ENCODE assay signal across 24 cellular contexts in the genomic region with DNA sequence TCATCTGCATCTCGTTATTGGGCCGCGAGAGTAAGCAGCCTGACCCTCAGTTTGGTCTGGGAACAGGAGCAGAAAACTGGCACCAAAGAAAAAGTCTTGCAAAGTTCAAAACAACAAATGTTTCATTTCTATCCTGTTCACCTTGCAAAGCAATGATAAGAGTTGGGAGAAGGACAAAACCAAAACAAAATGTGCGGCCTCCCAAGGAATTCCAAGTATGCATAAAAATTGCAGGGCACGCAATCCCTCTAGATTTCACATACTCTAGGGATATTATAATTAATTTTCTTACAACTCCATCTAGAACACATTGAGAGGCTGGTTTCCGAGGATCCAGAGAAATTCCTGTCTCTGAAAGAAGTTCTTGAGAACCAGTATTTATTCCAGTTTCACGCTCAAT. TPM values are rescaled to one million over a fixed set of nuclear protein-coding genes. Genes with fewer than 3 reads are reported as not detected.
A peak's percentile ranks its signal among the peaks of the same experiment; 100 is the strongest.
DNase-seq lines count a peak whose midpoint lies in the region; ATAC-seq and TF ChIP-seq lines count a peak whose summit lies in the region.
"Had no signal": no experiment of that assay in that cellular context is flagged by ENCODE, and none has a peak within 500 bp of the region (broad histone marks: within the 10 kb centered on the region; RNA-seq: fewer than 3 reads in every experiment).

No MANE protein-coding gene starts in this region.

- H3K4me3 Mint-ChIP-seq in WTC11 (no peak overlapping the region), osteocyte (ENCODE audit: unreplicated experiment) (no peak overlapping the region)
- H3K4me3 Mint-ChIP-seq: activated T-helper 17 cell treated with anti-CD3 and anti-CD28 coated beads, Interleukin-2, amount 50 U/mL, for 72 hours; naive thymus-derived CD8-positive, alpha-beta T cell; stimulated activated naive CD8-positive, alpha-beta T cell treated with anti-CD3 and anti-CD28 coated beads, Interleukin-15, amount 100 ng/mL, for 72 hours had no signal

- peak; percentile 57 for DNase-seq in EL
- DNase-seq in WTC11 (ENCODE audit: low spot score), result no peak
- peak; percentile 38 for DNase-seq in fibroblast of peridontal ligament (ENCODE audit: extremely low read depth)
- no peak for DNase-seq in osteocyte (ENCODE audit: extremely low spot score, unreplicated experiment)
- no peak for DNase-seq in activated CD8-positive, alpha-beta memory T cell treated with anti-CD3 and anti-CD28 coated beads, Interleukin-2, amount 50 U/mL, for 48 hours
- no peak for DNase-seq in cerebellum (ENCODE audit: low spot score)
- no peak for DNase-seq in NCI-H2029 (lab: John Stamatoyannopoulos, UW)
- DNase-seq in DMS53 (lab: John Stamatoyannopoulos, UW), result no peak
- DNase-seq: activated CD4-positive, alpha-beta T cell treated with anti-CD3 and anti-CD28 coated beads for 1 hour; Calu3; cerebellar nuclear complex; hippocampal formation; islet precursor cell; KBM-7; naive thymus-derived CD8-positive, alpha-beta T cell; NCI-H1930; NCI-H510A; NK-92 treated with Interleukin-12 subunit alpha and Interleukin-12 subunit beta, amount 100 ng/mL, for 24 hours; posterior cingulate gyrus; SK-N-SH; stimulated activated CD4-positive, alpha-beta T cell treated with anti-CD3 and anti-CD28 coated beads, Interleukin-2, amount 100 ng/mL, for 48 hours; stimulated activated naive CD8-positive, alpha-beta T cell treated with anti-CD3 and anti-CD28 coated beads, Interleukin-15, amount 100 ng/mL, for 72 hours; T1000 had no signal

- TF ChIP-seq CTCF in WTC11 (IDR thresholded peaks at IDR 0.05) (no peak), osteocyte (IDR thresholded peaks at IDR 0.05) (no peak)

- CTCF ChIA-PET in WTC11 (lab: Charles Lee), result no interaction called here

- H3K27ac Mint-ChIP-seq in WTC11 (peak overlapping the region; percentile 84), osteocyte (ENCODE audit: unreplicated experiment) (peak overlapping the region; percentile 10)
- H3K27ac Mint-ChIP-seq: activated T-helper 17 cell treated with anti-CD3 and anti-CD28 coated beads, Interleukin-2, amount 50 U/mL, for 72 hours; naive thymus-derived CD8-positive, alpha-beta T cell had no signal

- H3K27me3 Mint-ChIP-seq in WTC11 (ENCODE audit: low read depth) (no peaks in the 10 kb centered on the region), osteocyte (ENCODE audit: unreplicated experiment) (no peaks in the 10 kb centered on the region)
- H3K27me3 Mint-ChIP-seq: activated T-helper 17 cell treated with anti-CD3 and anti-CD28 coated beads, Interleukin-2, amount 50 U/mL, for 72 hours; naive thymus-derived CD8-positive, alpha-beta T cell; stimulated activated naive CD8-positive, alpha-beta T cell treated with anti-CD3 and anti-CD28 coated beads, Interleukin-15, amount 100 ng/mL, for 72 hours had no signal

- peaks cover 21% of the 10 kb centered on the region for H3K36me3 Mint-ChIP-seq in WTC11
- H3K36me3 Mint-ChIP-seq in osteocyte (ENCODE audit: unreplicated experiment), result peaks cover 36% of the 10 kb centered on the region

- POLR2A ChIA-PET in WTC11 (lab: Charles Lee), result no interaction called here

- no peaks in the 10 kb centered on the region for H3K9me3 Mint-ChIP-seq in WTC11
- no peaks in the 10 kb centered on the region for H3K9me3 Mint-ChIP-seq in osteocyte (ENCODE audit: unreplicated experiment)
- H3K9me3 Mint-ChIP-seq: activated T-helper 17 cell treated with anti-CD3 and anti-CD28 coated beads, Interleukin-2, amount 50 U/mL, for 72 hours; naive thymus-derived CD8-positive, alpha-beta T cell; stimulated activated naive CD8-positive, alpha-beta T cell treated with anti-CD3 and anti-CD28 coated beads, Interleukin-15, amount 100 ng/mL, for 72 hours had no signal

- no peak for ATAC-seq in WTC11
- ATAC-seq: activated T-helper 17 cell treated with anti-CD3 and anti-CD28 coated beads, Interleukin-2, amount 50 U/mL, for 72 hours; naive thymus-derived CD8-positive, alpha-beta T cell; stimulated activated naive CD8-positive, alpha-beta T cell treated with anti-CD3 and anti-CD28 coated beads, Interleukin-15, amount 100 ng/mL, for 72 hours had no signal

- H3K4me1 Mint-ChIP-seq in WTC11 (no peaks in the 10 kb centered on the region), osteocyte (ENCODE audit: unreplicated experiment) (peaks cover 9% of the 10 kb centered on the region)
- H3K4me1 Mint-ChIP-seq: activated T-helper 17 cell treated with anti-CD3 and anti-CD28 coated beads, Interleukin-2, amount 50 U/mL, for 72 hours; naive thymus-derived CD8-positive, alpha-beta T cell; stimulated activated naive CD8-positive, alpha-beta T cell treated with anti-CD3 and anti-CD28 coated beads, Interleukin-15, amount 100 ng/mL, for 72 hours had no signal

TF ChIP-seq in WTC11, 78 proteins besides CTCF, POLR2A, EP300 and RAD21:
- TF ChIP-seq ZNF396 (CRISPR knock-in tag; IDR thresholded peaks at IDR 0.05; ENCODE audit: borderline replicate concordance) (no peak), ESRRA (CRISPR knock-in tag; IDR thresholded peaks at IDR 0.05; ENCODE audit: borderline replicate concordance) (no peak), RORB (CRISPR knock-in tag; IDR thresholded peaks at IDR 0.05) (no peak), ATF1 (CRISPR knock-in tag; IDR thresholded peaks at IDR 0.05) (no peak), JUN (CRISPR knock-in tag; IDR thresholded peaks at IDR 0.05) (no peak), KAT7 (CRISPR knock-in tag; IDR thresholded peaks at IDR 0.05; ENCODE audit: borderline replicate concordance) (no peak)
- TF ChIP-seq, protein P1, sequence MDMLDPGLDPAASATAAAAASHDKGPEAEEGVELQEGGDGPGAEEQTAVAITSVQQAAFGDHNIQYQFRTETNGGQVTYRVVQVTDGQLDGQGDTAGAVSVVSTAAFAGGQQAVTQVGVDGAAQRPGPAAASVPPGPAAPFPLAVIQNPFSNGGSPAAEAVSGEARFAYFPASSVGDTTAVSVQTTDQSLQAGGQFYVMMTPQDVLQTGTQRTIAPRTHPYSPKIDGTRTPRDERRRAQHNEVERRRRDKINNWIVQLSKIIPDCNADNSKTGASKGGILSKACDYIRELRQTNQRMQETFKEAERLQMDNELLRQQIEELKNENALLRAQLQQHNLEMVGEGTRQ (CRISPR knock-in tag; IDR thresholded peaks at IDR 0.05), result no peak
- TF ChIP-seq, protein P2, sequence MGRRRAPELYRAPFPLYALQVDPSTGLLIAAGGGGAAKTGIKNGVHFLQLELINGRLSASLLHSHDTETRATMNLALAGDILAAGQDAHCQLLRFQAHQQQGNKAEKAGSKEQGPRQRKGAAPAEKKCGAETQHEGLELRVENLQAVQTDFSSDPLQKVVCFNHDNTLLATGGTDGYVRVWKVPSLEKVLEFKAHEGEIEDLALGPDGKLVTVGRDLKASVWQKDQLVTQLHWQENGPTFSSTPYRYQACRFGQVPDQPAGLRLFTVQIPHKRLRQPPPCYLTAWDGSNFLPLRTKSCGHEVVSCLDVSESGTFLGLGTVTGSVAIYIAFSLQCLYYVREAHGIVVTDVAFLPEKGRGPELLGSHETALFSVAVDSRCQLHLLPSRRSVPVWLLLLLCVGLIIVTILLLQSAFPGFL (CRISPR knock-in tag; IDR thresholded peaks at IDR 0.05; ENCODE audit: borderline replicate concordance), result no peak
- TF ChIP-seq, protein P3, sequence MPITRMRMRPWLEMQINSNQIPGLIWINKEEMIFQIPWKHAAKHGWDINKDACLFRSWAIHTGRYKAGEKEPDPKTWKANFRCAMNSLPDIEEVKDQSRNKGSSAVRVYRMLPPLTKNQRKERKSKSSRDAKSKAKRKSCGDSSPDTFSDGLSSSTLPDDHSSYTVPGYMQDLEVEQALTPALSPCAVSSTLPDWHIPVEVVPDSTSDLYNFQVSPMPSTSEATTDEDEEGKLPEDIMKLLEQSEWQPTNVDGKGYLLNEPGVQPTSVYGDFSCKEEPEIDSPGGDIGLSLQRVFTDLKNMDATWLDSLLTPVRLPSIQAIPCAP (CRISPR knock-in tag; IDR thresholded peaks at IDR 0.05), result no peak

RNA-seq across cellular contexts. Expression of a gene that starts 20.1 kb away (rescaled TPM):
- total RNA-seq in WTC11 (2021) (14.7 to 16.6 TPM (median 14.7 TPM) in 3 replicates), osteocyte (17.8 and 18.6 TPM in 2 replicates), cerebellum (24.5 TPM)

RNA-seq across cellular contexts. Expression of a gene that starts 23.5 kb away (rescaled TPM):
- total RNA-seq in WTC11 (2021) (23.5 to 33.4 TPM (median 31.5 TPM) in 3 replicates), osteocyte (28.2 and 34.4 TPM in 2 replicates), cerebellum (17.8 TPM)

RNA-seq across cellular contexts. Expression of a gene that starts 58.1 kb away (rescaled TPM):
- total RNA-seq in WTC11 (2021) (27.3 to 28.1 TPM (median 28.0 TPM) in 3 replicates), osteocyte (18.7 and 18.9 TPM in 2 replicates), cerebellum (24.0 TPM)

Comparison
In these comparisons a context has a peak if more than half of its experiments do, and no peak if none do; other contexts are left out.
1. DNase-seq: peak in EL (single experiment) and fibroblast of peridontal ligament (single experiment); none in WTC11 (single experiment), osteocyte (single experiment), activated CD8-positive, alpha-beta memory T cell treated with anti-CD3 and anti-CD28 coated beads, Interleukin-2, amount 50 U/mL, for 48 hours (single experiment), cerebellum (single experiment), NCI-H2029 (single experiment) and DMS53 (single experiment).